ENCODE assay signal across 19 cellular contexts in genomic region chr15:42101861-42102260, GRCh38. TPM values are rescaled to one million over a fixed set of nuclear protein-coding genes. Genes with fewer than 3 reads are reported as not detected.
DNase-seq lines count a peak whose midpoint lies in the region; ATAC-seq and TF ChIP-seq lines count a peak whose summit lies in the region.
"Had no signal": no experiment of that assay in that cellular context is flagged by ENCODE, and none has a peak within 500 bp of the region (broad histone marks: within the 10 kb centered on the region; RNA-seq: fewer than 3 reads in every experiment).

No MANE protein-coding gene starts in this region.

- peak; percentile 19 for DNase-seq in AG04449 (ENCODE audit: low read depth, low spot score)
- peak; percentile 30 for DNase-seq in HFFc6
- peak; percentile 28 for DNase-seq in astrocyte of the hippocampus (ENCODE audit: low read depth, low spot score)
- DNase-seq in kidney tubule cell (ENCODE audit: low spot score): peak; percentile 16
- DNase-seq in NCI-H1417 treated with DMSO at 0.1 percent for 48 hours (lab: John Stamatoyannopoulos, UW): no peak
- no peak for DNase-seq in SW 1271 (lab: John Stamatoyannopoulos, UW)
- DNase-seq in osteocyte (ENCODE audit: extremely low spot score, unreplicated experiment): no peak
- no peak for DNase-seq in aorta
- DNase-seq: 8988T, C1 segment of cervical spinal cord, DMS79 treated with DMSO at 0.1 percent for 48 hours, Kasumi-1, MV-4-11, NCI-H1417, NCI-H2029, NCI-H774 had no signal

- H3K4me3 ChIP-seq in AG04449 (ENCODE audit: low read depth, low read length): no peak overlapping the region
- H3K4me3 ChIP-seq in aorta (ENCODE audit: low read length in 2 of 2): no peak overlapping the region

- no peaks in the 10 kb centered on the region for H3K4me1 ChIP-seq in aorta (ENCODE audit: control insufficient read depth in 1 of 2, insufficient read depth in 2 of 2, low read length in 2 of 2)

- H3K9me3 Mint-ChIP-seq in HFFc6: no peaks in the 10 kb centered on the region
- H3K9me3 Mint-ChIP-seq in osteocyte (ENCODE audit: unreplicated experiment): no peaks in the 10 kb centered on the region
- H3K9me3 Mint-ChIP-seq: IgD-negative memory B cell had no signal

- CTCF ChIA-PET in AG04449 (lab: Yijun Ruan, JAX): interaction anchor here (1.9 to 10.9 kb wide), 2 partner anchors 18 to 112 kb away, joined by 7 to 114 read pairs; no protein-coding TSS in a partner anchor

- POLR2A ChIA-PET in AG04449 (lab: Yijun Ruan, JAX): no interaction called here

- H3K27me3 ChIP-seq in aorta (ENCODE audit: control insufficient read depth in 1 of 2, insufficient read depth in 2 of 2, low read length in 1 of 2): no peaks in the 10 kb centered on the region

- H3K27me3 Mint-ChIP-seq in HFFc6 (ENCODE audit: insufficient read depth): peaks cover 31% of the 10 kb centered on the region
- peaks cover 1% of the 10 kb centered on the region for H3K27me3 Mint-ChIP-seq in osteocyte (ENCODE audit: unreplicated experiment)

- H3K36me3 ChIP-seq in aorta (ENCODE audit: control insufficient read depth in 1 of 2, insufficient read depth in 2 of 2, low read length in 1 of 2): no peaks in the 10 kb centered on the region

- no peaks in the 10 kb centered on the region for H3K9me3 ChIP-seq in aorta (ENCODE audit: control insufficient read depth, low read length)

- intact Hi-C loops in aorta (cut with DNase I): no loop called here

- no peak overlapping the region for H3K27ac Mint-ChIP-seq in HFFc6
- no peak overlapping the region for H3K27ac Mint-ChIP-seq in osteocyte (ENCODE audit: unreplicated experiment)
- H3K27ac Mint-ChIP-seq: IgD-negative memory B cell had no signal

- 59 to 67% methylated on average over 1 of the region's 1 CpG for WGBS in aorta, 2 donors

- H3K4me3 Mint-ChIP-seq in HFFc6 (no peak overlapping the region), osteocyte (ENCODE audit: unreplicated experiment) (no peak overlapping the region)
- H3K4me3 Mint-ChIP-seq: IgD-negative memory B cell had no signal

- ATAC-seq in aorta (ENCODE audit: low FRiP score): no peak

- H3K4me1 Mint-ChIP-seq in HFFc6 (ENCODE audit: low read depth): peaks cover 22% of the 10 kb centered on the region
- peaks cover 20% of the 10 kb centered on the region for H3K4me1 Mint-ChIP-seq in osteocyte (ENCODE audit: unreplicated experiment)

- no peak for TF ChIP-seq CTCF in AG04449 (IDR thresholded peaks at IDR 0.05; ENCODE audit: insufficient read depth, low read length, missing control alignments)
- TF ChIP-seq CTCF in HFFc6 (IDR thresholded peaks at IDR 0.05): no peak
- no peak for TF ChIP-seq CTCF in osteocyte (IDR thresholded peaks at IDR 0.05)

- H3K27ac ChIP-seq in aorta (ENCODE audit: low read depth in 1 of 2, low read length in 2 of 2): no peak overlapping the region
- H3K27ac ChIP-seq: HL-60 had no signal

- no peaks in the 10 kb centered on the region for H3K36me3 Mint-ChIP-seq in HFFc6 (ENCODE audit: low read depth)
- H3K36me3 Mint-ChIP-seq in osteocyte (ENCODE audit: unreplicated experiment): no peaks in the 10 kb centered on the region
- H3K36me3 Mint-ChIP-seq: IgD-negative memory B cell had no signal

RNA-seq across cellular contexts. Expression of gene PLA2G4D, which starts 7.5 kb away (rescaled TPM):
- total RNA-seq in HFFc6 (2021; fragmentation: NEBNext Ultra II Directional; extraction: Animal tissue kit (Norgen Biotek cat#: 25700)): not detected
- total RNA-seq in osteocyte: not detected in 2 replicates
- total RNA-seq in aorta: not detected
- polyA plus RNA-seq in aorta: not detected
- total RNA-seq: NCI-H460 had no signal
- polyA plus RNA-seq: IgD-negative memory B cell had no signal

RNA-seq across cellular contexts. Expression of gene PLA2G4F, which starts 54.6 kb away (rescaled TPM):
- not detected for total RNA-seq in HFFc6 (2021; fragmentation: NEBNext Ultra II Directional; extraction: Animal tissue kit (Norgen Biotek cat#: 25700))
- not detected in 2 replicates for total RNA-seq in osteocyte
- not detected for total RNA-seq in aorta
- polyA plus RNA-seq in aorta: 1 to 10 TPM in 1 of 2 donors, not detected in 1; 1.5 TPM
- total RNA-seq: NCI-H460 had no signal
- polyA plus RNA-seq: IgD-negative memory B cell had no signal

Comparison
In these comparisons a context has a peak if more than half of its experiments do, and no peak if none do; other contexts are left out.
1. DNase-seq: peak in AG04449 (single experiment), HFFc6 (single experiment), astrocyte of the hippocampus (single experiment) and kidney tubule cell (single experiment); none in NCI-H1417 treated with DMSO at 0.1 percent for 48 hours (single experiment), SW 1271 (0 of 2), osteocyte (single experiment) and aorta (0 of 2).